Comparison of ENCODE assay signal across 3 cellular contexts in the genomic region with DNA sequence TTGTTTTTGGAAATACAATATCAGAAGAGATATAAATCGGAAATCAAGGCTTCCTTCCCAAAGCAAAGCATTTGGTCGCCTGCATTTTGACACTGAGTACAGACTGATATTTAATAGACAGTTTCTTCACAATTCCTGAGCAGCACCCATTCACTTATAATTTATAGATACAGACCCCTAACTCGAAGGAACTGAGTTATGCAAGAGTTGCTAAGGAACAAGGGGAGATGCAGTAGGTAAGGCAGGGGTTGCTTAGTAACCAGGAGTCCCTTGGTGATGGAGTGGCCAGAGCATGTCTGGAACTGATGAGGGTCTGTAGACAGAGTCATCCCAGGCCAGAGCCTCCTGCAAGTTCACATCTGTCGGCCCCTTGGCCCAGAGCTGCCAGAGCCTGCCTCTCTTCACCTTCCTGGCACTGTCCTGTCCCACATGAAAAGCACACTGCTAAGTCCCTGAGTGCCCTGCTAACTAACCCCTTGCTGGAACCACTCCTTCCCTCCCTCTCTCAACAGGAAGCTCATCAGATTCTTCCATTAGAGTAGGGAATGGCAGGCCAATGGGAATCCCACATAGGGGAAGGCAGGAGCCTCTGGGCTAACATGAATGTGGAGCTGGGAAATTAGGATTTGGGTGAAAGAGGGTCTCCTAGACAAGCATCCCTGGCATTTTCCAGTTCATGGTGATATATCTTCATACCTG.
TF ChIP-seq lines count a peak whose summit lies in the region.

No MANE protein-coding gene starts in this region.

TF ChIP-seq in A549, 52 proteins besides CTCF, POLR2A, EP300 and RAD21:
- TF ChIP-seq FOXS1 (CRISPR knock-in tag; IDR thresholded peaks at IDR 0.05) (no peak), EHF (CRISPR knock-in tag; IDR thresholded peaks at IDR 0.05) (no peak), POLR2AphosphoS2 (conservative IDR thresholded peaks at IDR 0.05; ENCODE audit: low read length) (no peak), RFX5 (IDR thresholded peaks at IDR 0.05) (no peak), NPAS2 (CRISPR knock-in tag; IDR thresholded peaks at IDR 0.05; ENCODE audit: borderline replicate concordance) (no peak), ZSCAN20 (CRISPR knock-in tag; IDR thresholded peaks at IDR 0.05) (no peak)

TF ChIP-seq in GM12878, 131 proteins besides CTCF, POLR2A, EP300 and RAD21:
- TF ChIP-seq RAD51 (IDR thresholded peaks at IDR 0.05) (no peak), RBBP5 (conservative IDR thresholded peaks at IDR 0.05) (no peak), CREM (IDR thresholded peaks at IDR 0.05; ENCODE audit: low read depth) (no peak)

TF ChIP-seq in WTC11, 78 proteins besides CTCF, POLR2A, EP300 and RAD21:
- TF ChIP-seq HMGA2 (CRISPR knock-in tag; IDR thresholded peaks at IDR 0.05) (no peak), ATF1 (CRISPR knock-in tag; IDR thresholded peaks at IDR 0.05) (no peak), TCF7 (CRISPR knock-in tag; IDR thresholded peaks at IDR 0.05; ENCODE audit: low read depth) (no peak), RELA (CRISPR knock-in tag; IDR thresholded peaks at IDR 0.05; ENCODE audit: borderline replicate concordance) (no peak), TEAD1 (CRISPR knock-in tag; IDR thresholded peaks at IDR 0.05) (no peak), NR3C1 (CRISPR knock-in tag; conservative IDR thresholded peaks at IDR 0.05; ENCODE audit: low read depth) (no peak), ZNF317 (CRISPR knock-in tag; IDR thresholded peaks at IDR 0.05; ENCODE audit: borderline replicate concordance, low read depth) (no peak)
- TF ChIP-seq, protein P1, sequence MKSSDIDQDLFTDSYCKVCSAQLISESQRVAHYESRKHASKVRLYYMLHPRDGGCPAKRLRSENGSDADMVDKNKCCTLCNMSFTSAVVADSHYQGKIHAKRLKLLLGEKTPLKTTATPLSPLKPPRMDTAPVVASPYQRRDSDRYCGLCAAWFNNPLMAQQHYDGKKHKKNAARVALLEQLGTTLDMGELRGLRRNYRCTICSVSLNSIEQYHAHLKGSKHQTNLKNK (CRISPR knock-in tag; IDR thresholded peaks at IDR 0.05), result no peak
- TF ChIP-seq, protein P2, sequence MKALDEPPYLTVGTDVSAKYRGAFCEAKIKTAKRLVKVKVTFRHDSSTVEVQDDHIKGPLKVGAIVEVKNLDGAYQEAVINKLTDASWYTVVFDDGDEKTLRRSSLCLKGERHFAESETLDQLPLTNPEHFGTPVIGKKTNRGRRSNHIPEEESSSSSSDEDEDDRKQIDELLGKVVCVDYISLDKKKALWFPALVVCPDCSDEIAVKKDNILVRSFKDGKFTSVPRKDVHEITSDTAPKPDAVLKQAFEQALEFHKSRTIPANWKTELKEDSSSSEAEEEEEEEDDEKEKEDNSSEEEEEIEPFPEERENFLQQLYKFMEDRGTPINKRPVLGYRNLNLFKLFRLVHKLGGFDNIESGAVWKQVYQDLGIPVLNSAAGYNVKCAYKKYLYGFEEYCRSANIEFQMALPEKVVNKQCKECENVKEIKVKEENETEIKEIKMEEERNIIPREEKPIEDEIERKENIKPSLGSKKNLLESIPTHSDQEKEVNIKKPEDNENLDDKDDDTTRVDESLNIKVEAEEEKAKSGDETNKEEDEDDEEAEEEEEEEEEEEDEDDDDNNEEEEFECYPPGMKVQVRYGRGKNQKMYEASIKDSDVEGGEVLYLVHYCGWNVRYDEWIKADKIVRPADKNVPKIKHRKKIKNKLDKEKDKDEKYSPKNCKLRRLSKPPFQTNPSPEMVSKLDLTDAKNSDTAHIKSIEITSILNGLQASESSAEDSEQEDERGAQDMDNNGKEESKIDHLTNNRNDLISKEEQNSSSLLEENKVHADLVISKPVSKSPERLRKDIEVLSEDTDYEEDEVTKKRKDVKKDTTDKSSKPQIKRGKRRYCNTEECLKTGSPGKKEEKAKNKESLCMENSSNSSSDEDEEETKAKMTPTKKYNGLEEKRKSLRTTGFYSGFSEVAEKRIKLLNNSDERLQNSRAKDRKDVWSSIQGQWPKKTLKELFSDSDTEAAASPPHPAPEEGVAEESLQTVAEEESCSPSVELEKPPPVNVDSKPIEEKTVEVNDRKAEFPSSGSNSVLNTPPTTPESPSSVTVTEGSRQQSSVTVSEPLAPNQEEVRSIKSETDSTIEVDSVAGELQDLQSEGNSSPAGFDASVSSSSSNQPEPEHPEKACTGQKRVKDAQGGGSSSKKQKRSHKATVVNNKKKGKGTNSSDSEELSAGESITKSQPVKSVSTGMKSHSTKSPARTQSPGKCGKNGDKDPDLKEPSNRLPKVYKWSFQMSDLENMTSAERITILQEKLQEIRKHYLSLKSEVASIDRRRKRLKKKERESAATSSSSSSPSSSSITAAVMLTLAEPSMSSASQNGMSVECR (CRISPR knock-in tag; IDR thresholded peaks at IDR 0.05; ENCODE audit: borderline replicate concordance), result no peak
- TF ChIP-seq, protein P3, sequence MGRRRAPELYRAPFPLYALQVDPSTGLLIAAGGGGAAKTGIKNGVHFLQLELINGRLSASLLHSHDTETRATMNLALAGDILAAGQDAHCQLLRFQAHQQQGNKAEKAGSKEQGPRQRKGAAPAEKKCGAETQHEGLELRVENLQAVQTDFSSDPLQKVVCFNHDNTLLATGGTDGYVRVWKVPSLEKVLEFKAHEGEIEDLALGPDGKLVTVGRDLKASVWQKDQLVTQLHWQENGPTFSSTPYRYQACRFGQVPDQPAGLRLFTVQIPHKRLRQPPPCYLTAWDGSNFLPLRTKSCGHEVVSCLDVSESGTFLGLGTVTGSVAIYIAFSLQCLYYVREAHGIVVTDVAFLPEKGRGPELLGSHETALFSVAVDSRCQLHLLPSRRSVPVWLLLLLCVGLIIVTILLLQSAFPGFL (CRISPR knock-in tag; IDR thresholded peaks at IDR 0.05; ENCODE audit: borderline replicate concordance), result no peak
- TF ChIP-seq, protein P4, sequence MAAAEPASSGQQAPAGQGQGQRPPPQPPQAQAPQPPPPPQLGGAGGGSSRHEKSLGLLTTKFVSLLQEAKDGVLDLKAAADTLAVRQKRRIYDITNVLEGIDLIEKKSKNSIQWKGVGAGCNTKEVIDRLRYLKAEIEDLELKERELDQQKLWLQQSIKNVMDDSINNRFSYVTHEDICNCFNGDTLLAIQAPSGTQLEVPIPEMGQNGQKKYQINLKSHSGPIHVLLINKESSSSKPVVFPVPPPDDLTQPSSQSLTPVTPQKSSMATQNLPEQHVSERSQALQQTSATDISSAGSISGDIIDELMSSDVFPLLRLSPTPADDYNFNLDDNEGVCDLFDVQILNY (CRISPR knock-in tag; IDR thresholded peaks at IDR 0.05), result no peak
